Comparison of ENCODE assay signal across 10 cellular contexts in genomic region chr10:99926925-99927718, GRCh38.
DNase-seq lines count a peak whose midpoint lies in the region; ATAC-seq, FAIRE-seq and TF ChIP-seq lines count a peak whose summit lies in the region.
"Had no signal": no experiment of that assay in that cellular context is flagged by ENCODE, and none has a peak within 500 bp of the region (broad histone marks: within the 10 kb centered on the region; RNA-seq: fewer than 3 reads in every experiment).

No MANE protein-coding gene starts in this region.

- no TSS peak for BruUV-seq in MCF 10A (replicated peaks; lab: Mats Ljungman, UMichigan)

- H3K4me1 Mint-ChIP-seq in MCF 10A (ENCODE audit: insufficient read depth, unreplicated experiment) = peaks cover 50% of the 10 kb centered on the region

- POLR2A ChIA-PET in MCF 10A (lab: Yijun Ruan, JAX) = interaction anchor here (0.5 to 2.2 kb wide), 8 partner anchors 8 to 158 kb away, joined by 3 to 10 read pairs (median 4); no protein-coding TSS in a partner anchor

- no peaks in the 10 kb centered on the region for H3K27me3 Mint-ChIP-seq in MCF 10A (ENCODE audit: insufficient read depth, unreplicated experiment)

- peak overlapping the region; percentile 42 for H3K4me3 Mint-ChIP-seq in MCF 10A (ENCODE audit: unreplicated experiment)

- no peak for TF ChIP-seq CTCF in MCF 10A (IDR thresholded peaks at IDR 0.05; ENCODE audit: unreplicated experiment)

- no peak overlapping the region for H3K27ac ChIP-seq in substantia nigra (ENCODE audit: low read depth, low read length, poor library complexity, severe bottlenecking)
- H3K27ac ChIP-seq: tibial artery had no signal

- peak; percentile 49 for DNase-seq in HTR-8/SVneo (ENCODE audit: insufficient read length, low spot score)
- peak; percentile 73 for DNase-seq in MCF 10A (ENCODE audit: unreplicated experiment)
- DNase-seq in kidney glomerular epithelial cell (lab: John Stamatoyannopoulos, UW) = peak; percentile 46
- peak in 28 of 49 donors; percentile 3 to 52 (median 24) for DNase-seq in substantia nigra (lab: John Stamatoyannopoulos, UW)
- no peak for DNase-seq in activated T-cell treated with anti-CD3 and anti-CD28 coated beads, Interleukin-2, amount 50 U/mL, for 1 hour
- DNase-seq: activated naive CD4-positive, alpha-beta T cell treated with Interleukin-2 at 50 U/mL for 16 hours had no signal

- no peak for ATAC-seq in GM19395 (IDR thresholded peaks at IDR 0.05; ENCODE audit: unreplicated experiment)
- no peak for ATAC-seq in GM21737 (IDR thresholded peaks at IDR 0.05; ENCODE audit: unreplicated experiment)
- no peak for ATAC-seq in GM19452 (IDR thresholded peaks at IDR 0.05; ENCODE audit: unreplicated experiment)

- peak overlapping the region; percentile 44 for H3K27ac Mint-ChIP-seq in MCF 10A (ENCODE audit: low read depth, unreplicated experiment)

- CTCF ChIA-PET in MCF 10A (lab: Yijun Ruan, JAX) = interaction anchor here (0.5 to 4.3 kb wide), 7 partner anchors 20 to 196 kb away, joined by 3 to 19 read pairs (median 4); no protein-coding TSS in a partner anchor

- no peak for FAIRE-seq in HTR-8/SVneo (lab: Jason Lieb, UNC)

- peaks cover 6% of the 10 kb centered on the region for H3K9me3 Mint-ChIP-seq in MCF 10A (ENCODE audit: unreplicated experiment)

- intact Hi-C loops in MCF 10A (cut with micrococcal nuclease) = loop anchor here (5.0 kb wide), 1 partner anchor 50 kb away; no protein-coding TSS in a partner anchor

- peaks cover 5% of the 10 kb centered on the region for H3K36me3 Mint-ChIP-seq in MCF 10A (ENCODE audit: insufficient read depth, unreplicated experiment)
